In genomic region chr10:110646417-110647135, GRCh38 we compare ENCODE assay signal across 23 cellular contexts. TPM values are rescaled to one million over a fixed set of nuclear protein-coding genes. Genes with fewer than 3 reads are reported as not detected.
DNase-seq lines count a peak whose midpoint lies in the region; ATAC-seq and TF ChIP-seq lines count a peak whose summit lies in the region.
"Had no signal": no experiment of that assay in that cellular context is flagged by ENCODE, and none has a peak within 500 bp of the region (broad histone marks: within the 10 kb centered on the region; RNA-seq: fewer than 3 reads in every experiment).

No MANE protein-coding gene starts in this region.

- H3K4me3 ChIP-seq in PC-3 (ENCODE audit: low read length), result peak overlapping the region; percentile 47
- H3K4me3 ChIP-seq: HAP-1, ovary, right lobe of liver, tibial nerve had no signal

- H3K4me2 ChIP-seq in PC-3 (ENCODE audit: low read length), result peak overlapping the region; percentile 69

- H3K9me3 ChIP-seq in PC-3 (ENCODE audit: low read length), result no peaks in the 10 kb centered on the region
- H3K9me3 ChIP-seq: HAP-1, ovary, right lobe of liver, tibial nerve had no signal

- no peaks in the 10 kb centered on the region for H3K79me2 ChIP-seq in PC-3 (ENCODE audit: low read length)

- peaks cover 5% of the 10 kb centered on the region for H3K27me3 Mint-ChIP-seq in mesothelial cell of epicardium (ENCODE audit: low read depth)

- no peaks in the 10 kb centered on the region for H3K9me2 ChIP-seq in PC-3 (replicated peaks; ENCODE audit: low read length)

- no peaks in the 10 kb centered on the region for H3K9me3 Mint-ChIP-seq in mesothelial cell of epicardium
- H3K9me3 Mint-ChIP-seq: activated T-cell treated with anti-CD3 and anti-CD28 coated beads, Interleukin-2, amount 50 U/mL, for 24 hours; stimulated activated naive CD8-positive, alpha-beta T cell treated with anti-CD3 and anti-CD28 coated beads, Interleukin-15, amount 100 ng/mL, for 72 hours; T-cell had no signal

- H3K9ac ChIP-seq in PC-3 (ENCODE audit: low read length), result no peak overlapping the region

- H3K36me3 Mint-ChIP-seq in mesothelial cell of epicardium, result no peaks in the 10 kb centered on the region
- H3K36me3 Mint-ChIP-seq: naive thymus-derived CD4-positive, alpha-beta T cell; T-cell had no signal

- H3F3A ChIP-seq in PC-3 (ENCODE audit: low read length, unreplicated experiment), result no peaks in the 10 kb centered on the region

- 0 out of 2 replicates have a peak overlapping the region, but pooled peaks have one; percentile 14 for H3K27ac ChIP-seq in PC-3 (ENCODE audit: low read length)
- H3K27ac ChIP-seq: ovary, right lobe of liver, RWPE1, tibial nerve had no signal

- H2AFZ ChIP-seq in PC-3 (ENCODE audit: low read length), result peak overlapping the region; percentile 58

- intact Hi-C loops in PC-3 (cut with micrococcal nuclease), result loop anchor here (1.0 to 2.0 kb wide), 2 partner anchors 17 to 36 kb away; no protein-coding TSS in a partner anchor

- H3K27ac Mint-ChIP-seq in mesothelial cell of epicardium, result peak overlapping the region; percentile 80
- H3K27ac Mint-ChIP-seq: activated T-cell treated with anti-CD3 and anti-CD28 coated beads, Interleukin-2, amount 50 U/mL, for 24 hours; naive thymus-derived CD4-positive, alpha-beta T cell; stimulated activated naive CD8-positive, alpha-beta T cell treated with anti-CD3 and anti-CD28 coated beads, Interleukin-15, amount 100 ng/mL, for 72 hours; T-cell had no signal

- no peaks in the 10 kb centered on the region for H3K36me3 ChIP-seq in PC-3 (ENCODE audit: low read depth, low read length)
- H3K36me3 ChIP-seq: HAP-1, ovary, right lobe of liver, tibial nerve had no signal

- peaks cover 76% of the 10 kb centered on the region for H3K4me1 Mint-ChIP-seq in mesothelial cell of epicardium

- TF ChIP-seq CTCF in PC-3 (conservative IDR thresholded peaks at IDR 0.05; ENCODE audit: low read depth, low read length), result no peak
- TF ChIP-seq CTCF in mesothelial cell of epicardium (IDR thresholded peaks at IDR 0.05; ENCODE audit: unreplicated experiment), result no peak

- H3K27me3 ChIP-seq in PC-3 (ENCODE audit: low read length), result no peaks in the 10 kb centered on the region
- H3K27me3 ChIP-seq: ovary had no signal

- BruUV-seq in PC-3 (replicated peaks; lab: Mats Ljungman, UMichigan), result no TSS peak

- peak; percentile 30 for DNase-seq in NCI-H748 (lab: John Stamatoyannopoulos, UW; ENCODE audit: unreplicated experiment)
- no peak for DNase-seq in NCI-H748 treated with DMSO at 0.1 percent for 48 hours (lab: John Stamatoyannopoulos, UW)
- peak; percentile 64 for DNase-seq in HEK293T (ENCODE audit: extremely low spot score)
- peak; percentile 13 for DNase-seq in PC-3
- DNase-seq in mesothelial cell of epicardium (ENCODE audit: low spot score in 2 of 2, unreplicated experiment in 2 of 2), result no peak
- no peak for DNase-seq in GOT3 (lab: John Stamatoyannopoulos, UW)
- DNase-seq: activated CD8-positive, alpha-beta memory T cell treated with anti-CD3 and anti-CD28 coated beads for 24 hours; activated naive CD4-positive, alpha-beta T cell; activated T-cell treated with anti-CD3 and anti-CD28 coated beads, Interleukin-2, amount 50 U/mL, for 24 hours; amniotic stem cell; dermis blood vessel endothelial cell; KBM-7; naive thymus-derived CD4-positive, alpha-beta T cell; NCI-H1436 treated with DMSO at 0.1 percent for 48 hours; ovary; right lobe of liver; stimulated activated naive CD8-positive, alpha-beta T cell treated with anti-CD3 and anti-CD28 coated beads, Interleukin-15, amount 100 ng/mL, for 72 hours; T-cell had no signal

- ATAC-seq in PC-3, result peak; percentile 11
- no peak for ATAC-seq in GM21825 (IDR thresholded peaks at IDR 0.05; ENCODE audit: unreplicated experiment)
- no peak for ATAC-seq in HG02623 (IDR thresholded peaks at IDR 0.05; ENCODE audit: unreplicated experiment)
- ATAC-seq: naive thymus-derived CD4-positive, alpha-beta T cell; right lobe of liver; stimulated activated naive CD8-positive, alpha-beta T cell treated with anti-CD3 and anti-CD28 coated beads, Interleukin-15, amount 100 ng/mL, for 72 hours; T-cell had no signal

- POLR2A ChIA-PET in HEK293T (lab: Yijun Ruan, JAX), result interaction anchor here (1.2 to 2.7 kb wide), 4 partner anchors 20 to 36 kb away, joined by 3 to 10 read pairs (median 4); no protein-coding TSS in a partner anchor
- POLR2A ChIA-PET in PC-3 (lab: Charles Lee; ENCODE audit: unreplicated experiment), result interaction anchor here (0.7 kb wide), 1 partner anchor 342 kb away, joined by 3 read pairs; the partner anchor contains the start of gene SMNDC1

- CTCF ChIA-PET in HEK293T (lab: Yijun Ruan, JAX) (interaction anchor here (1.2 kb wide), 1 partner anchor 26 kb away, joined by 6 read pairs; no protein-coding TSS in a partner anchor), PC-3 (lab: Charles Lee) (interaction anchor here (0.6 kb wide), 1 partner anchor 272 kb away, joined by 3 read pairs; the partner anchor contains the start of gene BBIP1)

- H4K20me1 ChIP-seq in PC-3 (ENCODE audit: low read length), result no peaks in the 10 kb centered on the region

- H3K4me3 Mint-ChIP-seq in mesothelial cell of epicardium, result peak overlapping the region; percentile 53
- H3K4me3 Mint-ChIP-seq: activated T-cell treated with anti-CD3 and anti-CD28 coated beads, Interleukin-2, amount 50 U/mL, for 24 hours; naive thymus-derived CD4-positive, alpha-beta T cell; stimulated activated naive CD8-positive, alpha-beta T cell treated with anti-CD3 and anti-CD28 coated beads, Interleukin-15, amount 100 ng/mL, for 72 hours; T-cell had no signal

- peaks cover 23% of the 10 kb centered on the region for H3K4me1 ChIP-seq in PC-3 (ENCODE audit: insufficient read depth, low read length)

TF ChIP-seq in HEK293T, 16 proteins besides CTCF, POLR2A, EP300 and RAD21:
- TF ChIP-seq LEF1 (IDR thresholded peaks at IDR 0.05; ENCODE audit: borderline replicate concordance), result no peak
- TF ChIP-seq SP1 (IDR thresholded peaks at IDR 0.05), result no peak
- TF ChIP-seq FOXA1 (IDR thresholded peaks at IDR 0.05), result no peak
- TF ChIP-seq TARDBP (IDR thresholded peaks at IDR 0.05), result no peak
- TF ChIP-seq FOXK2 (IDR thresholded peaks at IDR 0.05), result no peak; the same call in 1 of the 2 replicates
- TF ChIP-seq ARNT (IDR thresholded peaks at IDR 0.05), result no peak
- no peak for TF ChIP-seq SUZ12 (IDR thresholded peaks at IDR 0.05)
- no peak for TF ChIP-seq FOXM1 (IDR thresholded peaks at IDR 0.05; ENCODE audit: borderline replicate concordance)
- TF ChIP-seq L3MBTL2 (conservative IDR thresholded peaks at IDR 0.05), result peak; percentile 43
- TF ChIP-seq, protein P1, sequence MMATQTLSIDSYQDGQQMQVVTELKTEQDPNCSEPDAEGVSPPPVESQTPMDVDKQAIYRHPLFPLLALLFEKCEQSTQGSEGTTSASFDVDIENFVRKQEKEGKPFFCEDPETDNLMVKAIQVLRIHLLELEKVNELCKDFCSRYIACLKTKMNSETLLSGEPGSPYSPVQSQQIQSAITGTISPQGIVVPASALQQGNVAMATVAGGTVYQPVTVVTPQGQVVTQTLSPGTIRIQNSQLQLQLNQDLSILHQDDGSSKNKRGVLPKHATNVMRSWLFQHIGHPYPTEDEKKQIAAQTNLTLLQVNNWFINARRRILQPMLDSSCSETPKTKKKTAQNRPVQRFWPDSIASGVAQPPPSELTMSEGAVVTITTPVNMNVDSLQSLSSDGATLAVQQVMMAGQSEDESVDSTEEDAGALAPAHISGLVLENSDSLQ (IDR thresholded peaks at IDR 0.05), result peak; percentile 85
- TF ChIP-seq NFRKB (IDR thresholded peaks at IDR 0.05), result peak; percentile 30; the same call in 1 of the 2 replicates
- TF ChIP-seq HDGF (IDR thresholded peaks at IDR 0.05; ENCODE audit: borderline replicate concordance), result no peak
- TF ChIP-seq ELF4 (IDR thresholded peaks at IDR 0.05), result no peak
- TF ChIP-seq BHLHE40 (IDR thresholded peaks at IDR 0.05; ENCODE audit: borderline replicate concordance), result no peak
- no peak for TF ChIP-seq CTBP1 (IDR thresholded peaks at IDR 0.05; ENCODE audit: borderline replicate concordance)
- TF ChIP-seq ZNF384 (IDR thresholded peaks at IDR 0.05), result no peak

RNA-seq across cellular contexts. Expression of gene RBM20, which starts 2.4 kb away (rescaled TPM):
- total RNA-seq in PC-3 (2014; rRNA removed) (0.40 and 1.3 TPM in 2 replicates), mesothelial cell of epicardium (20.5 to 23.3 TPM (median 20.7 TPM) in 3 replicates)

Comparison
In these comparisons a context has a peak if more than half of its experiments do, and no peak if none do; other contexts are left out.
1. DNase-seq: peak in NCI-H748 (single experiment), HEK293T (single experiment) and PC-3 (single experiment); none in NCI-H748 treated with DMSO at 0.1 percent for 48 hours (single experiment), mesothelial cell of epicardium (0 of 2) and GOT3 (single experiment).